1 cellular context compared by ENCODE assay signal in genomic region chr16:85554791-85555548, GRCh38.
TF ChIP-seq lines count a peak whose summit lies in the region.

No MANE protein-coding gene starts in this region.

TF ChIP-seq in HepG2, 621 proteins besides CTCF, POLR2A, EP300 and RAD21 (continued from another document and continues in another):
- TF ChIP-seq KMT2A (CRISPR knock-in tag; IDR thresholded peaks at IDR 0.05) = peak; percentile 75; the same call in 1 of the 2 replicates
- no peak for TF ChIP-seq ZBTB40 (IDR thresholded peaks at IDR 0.05)
- TF ChIP-seq ZBTB40 (CRISPR knock-in tag; IDR thresholded peaks at IDR 0.05) = 0 out of 2 replicates have a peak, but pooled peaks have one; percentile 31
- peak; percentile 58 for TF ChIP-seq RBM39 (IDR thresholded peaks at IDR 0.05; ENCODE audit: low read depth, low read length, poor library complexity, severe bottlenecking)
- no peak for TF ChIP-seq ZNF607 (CRISPR knock-in tag; IDR thresholded peaks at IDR 0.05; ENCODE audit: borderline replicate concordance)
- peak; percentile 20; the same call in 1 of the 2 replicates for TF ChIP-seq ZNF746 (CRISPR knock-in tag; IDR thresholded peaks at IDR 0.05)
- 0 out of 2 replicates have a peak, but pooled peaks have one; percentile 50 for TF ChIP-seq ZBTB37 (CRISPR knock-in tag; IDR thresholded peaks at IDR 0.05)
- no peak for TF ChIP-seq NFKBIZ (CRISPR knock-in tag; IDR thresholded peaks at IDR 0.05)
- TF ChIP-seq ZNF782 (CRISPR knock-in tag; IDR thresholded peaks at IDR 0.05; ENCODE audit: borderline replicate concordance) = no peak
- TF ChIP-seq GFI1 (CRISPR knock-in tag; IDR thresholded peaks at IDR 0.05; ENCODE audit: borderline replicate concordance) = no peak
- peak; percentile 53; the same call in 1 of the 2 replicates for TF ChIP-seq HDAC1 (CRISPR knock-in tag; IDR thresholded peaks at IDR 0.05)
- TF ChIP-seq EZH2 (conservative IDR thresholded peaks at IDR 0.05; ENCODE audit: low read depth, low read length) = no peak
- TF ChIP-seq ZNF776 (CRISPR knock-in tag; IDR thresholded peaks at IDR 0.05) = 0 out of 2 replicates have a peak, but pooled peaks have one; percentile 30
- TF ChIP-seq ATAD3A (CRISPR knock-in tag; IDR thresholded peaks at IDR 0.05) = no peak
- no peak for TF ChIP-seq HINFP (CRISPR knock-in tag; IDR thresholded peaks at IDR 0.05; ENCODE audit: low read depth)
- no peak for TF ChIP-seq U2AF1 (optimal IDR thresholded peaks at IDR 0.05; ENCODE audit: low read depth, low read length)
- no peak for TF ChIP-seq ZSCAN21 (CRISPR knock-in tag; IDR thresholded peaks at IDR 0.05; ENCODE audit: borderline replicate concordance)
- TF ChIP-seq MED1 (CRISPR knock-in tag; IDR thresholded peaks at IDR 0.05) = no peak; the same call in 1 of the 2 replicates
- TF ChIP-seq SKIL (CRISPR knock-in tag; IDR thresholded peaks at IDR 0.05; ENCODE audit: borderline replicate concordance) = 0 out of 2 replicates have a peak, but pooled peaks have one; percentile 30
- TF ChIP-seq SP5 (CRISPR knock-in tag; IDR thresholded peaks at IDR 0.05; ENCODE audit: borderline replicate concordance, low read depth) = 0 out of 2 replicates have a peak, but pooled peaks have one; percentile 33
- 0 out of 2 replicates have a peak, but pooled peaks have one; percentile 54 for TF ChIP-seq ZNF274 (CRISPR knock-in tag; IDR thresholded peaks at IDR 0.05)
- no peak for TF ChIP-seq REXO4 (CRISPR knock-in tag; IDR thresholded peaks at IDR 0.05; ENCODE audit: borderline replicate concordance)
- TF ChIP-seq ZKSCAN1 (IDR thresholded peaks at IDR 0.05; ENCODE audit: low read length) = no peak
- TF ChIP-seq ATF6 (CRISPR knock-in tag; conservative IDR thresholded peaks at IDR 0.05) = no peak
- 0 out of 2 replicates have a peak, but pooled peaks have one; percentile 17 for TF ChIP-seq HDAC2 (CRISPR knock-in tag; IDR thresholded peaks at IDR 0.05)
- no peak for TF ChIP-seq ZNF180 (CRISPR knock-in tag; IDR thresholded peaks at IDR 0.05; ENCODE audit: borderline replicate concordance, low read depth)
- no peak for TF ChIP-seq NCOA1 (CRISPR knock-in tag; IDR thresholded peaks at IDR 0.05)
- TF ChIP-seq ZNF496 (CRISPR knock-in tag; IDR thresholded peaks at IDR 0.05; ENCODE audit: insufficient replicate concordance) = no peak
- TF ChIP-seq ZNF337 (CRISPR knock-in tag; IDR thresholded peaks at IDR 0.05; ENCODE audit: borderline replicate concordance, low read depth) = no peak
- TF ChIP-seq ZBTB7A (CRISPR knock-in tag; IDR thresholded peaks at IDR 0.05) = 0 out of 2 replicates have a peak, but pooled peaks have one; percentile 28
- TF ChIP-seq KLF13 (CRISPR knock-in tag; IDR thresholded peaks at IDR 0.05) = no peak
- peak; percentile 59; the same call in 1 of the 2 replicates for TF ChIP-seq ZNF687 (CRISPR knock-in tag; IDR thresholded peaks at IDR 0.05)
- TF ChIP-seq UBTF (CRISPR knock-in tag; IDR thresholded peaks at IDR 0.05) = peak; percentile 90
